In genomic region chrX:117992324-117992723, GRCh38 we compare ENCODE assay signal across 15 cellular contexts.
"Had no signal": no experiment of that assay in that cellular context is flagged by ENCODE, and none has a peak within 500 bp of the region (broad histone marks: within the 10 kb centered on the region; RNA-seq: fewer than 3 reads in every experiment).

No MANE protein-coding gene starts in this region.

- ATAC-seq: left lobe of liver; naive thymus-derived CD4-positive, alpha-beta T cell had no signal

- H3K4me3 ChIP-seq: colonic mucosa, heart left ventricle, lower lobe of right lung, smooth muscle cell had no signal

- H3K27me3 Mint-ChIP-seq: naive thymus-derived CD4-positive, alpha-beta T cell; type B pancreatic cell had no signal

- H3K36me3 Mint-ChIP-seq: naive thymus-derived CD4-positive, alpha-beta T cell; type B pancreatic cell had no signal

- H3K4me1 Mint-ChIP-seq: naive thymus-derived CD4-positive, alpha-beta T cell had no signal

- H3K9me3 Mint-ChIP-seq: type B pancreatic cell had no signal

- DNase-seq: hippocampal formation; lower lobe of right lung; naive thymus-derived CD4-positive, alpha-beta T cell; right cardiac atrium; stimulated activated CD4-positive, alpha-beta T cell treated with anti-CD3 and anti-CD28 coated beads, Interleukin-2, amount 100 ng/mL, for 48 hours; stimulated activated naive CD4-positive, alpha-beta T cell treated with Interleukin-2 at 50 U/mL for 16 hours had no signal

- H3K9me3 ChIP-seq: colonic mucosa, heart left ventricle, lower lobe of right lung, neutrophil had no signal

- H3K36me3 ChIP-seq: colonic mucosa, heart left ventricle, lower lobe of right lung, neutrophil had no signal

- H3K27ac ChIP-seq: colonic mucosa, lower lobe of right lung, neutrophil had no signal

- H3K4me3 Mint-ChIP-seq: naive thymus-derived CD4-positive, alpha-beta T cell; type B pancreatic cell had no signal

- FAIRE-seq: endothelial cell of umbilical vein, frontal cortex, urothelium cell line had no signal

- H3K4me2 ChIP-seq: smooth muscle cell had no signal

- H3K4me1 ChIP-seq: colonic mucosa, heart left ventricle, lower lobe of right lung had no signal

- H3K27me3 ChIP-seq: colonic mucosa, heart left ventricle, neutrophil had no signal

- H3K27ac Mint-ChIP-seq: naive thymus-derived CD4-positive, alpha-beta T cell had no signal
